Comparison of ENCODE assay signal across 16 cellular contexts in the genomic region with DNA sequence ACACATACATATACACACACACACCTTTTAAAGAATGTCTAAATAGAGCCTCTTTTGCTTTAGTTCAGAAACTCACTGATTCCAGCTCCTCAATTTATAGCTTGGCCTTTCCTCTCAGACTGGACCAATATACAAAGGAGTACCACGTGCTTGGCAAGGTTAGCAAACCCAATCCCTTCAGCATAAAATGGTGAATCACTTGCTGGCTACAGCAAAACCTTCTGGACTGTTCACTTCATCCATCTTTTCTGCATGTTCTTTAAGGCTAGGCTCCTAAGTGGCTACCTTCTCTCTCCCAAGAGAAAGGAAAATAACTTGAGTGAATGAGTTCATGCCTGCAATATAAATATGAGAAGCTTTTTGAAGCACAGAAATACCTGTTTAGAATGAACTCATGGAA.
DNase-seq lines count a peak whose midpoint lies in the region; ATAC-seq, FAIRE-seq and TF ChIP-seq lines count a peak whose summit lies in the region.
"Had no signal": no experiment of that assay in that cellular context is flagged by ENCODE, and none has a peak within 500 bp of the region (broad histone marks: within the 10 kb centered on the region; RNA-seq: fewer than 3 reads in every experiment).

No MANE protein-coding gene starts in this region.

- in situ Hi-C loops in astrocyte of the spinal cord (cut with HindIII; ENCODE audit: low sequenced_read_pairs) = no loop called here

- H4K20me1 ChIP-seq in keratinocyte (ENCODE audit: control insufficient read depth, extremely low read depth, insufficient read depth, low read length) = no peaks in the 10 kb centered on the region

- no peak overlapping the region for H3K4me3 ChIP-seq in astrocyte of the spinal cord (ENCODE audit: low read depth, low read length)
- no peak overlapping the region for H3K4me3 ChIP-seq in keratinocyte (ENCODE audit: control insufficient read depth in 2 of 3, extremely low read depth in 1 of 3, insufficient read depth in 2 of 3, low read depth in 1 of 3, low read length in 3 of 3)
- H3K4me3 ChIP-seq in aorta (ENCODE audit: low read length in 2 of 2) = no peak overlapping the region
- H3K4me3 ChIP-seq: Peyer's patch had no signal

- H2AFZ ChIP-seq in keratinocyte (ENCODE audit: control insufficient read depth, low read length) = no peak overlapping the region

- TF ChIP-seq CTCF in astrocyte of the spinal cord (IDR thresholded peaks at IDR 0.05; ENCODE audit: low read depth, low read length) (no peak), keratinocyte (optimal IDR thresholded peaks at IDR 0.05 in 1 of 3, IDR thresholded peaks at IDR 0.05 in 1 of 3, conservative IDR thresholded peaks at IDR 0.05 in 1 of 3; ENCODE audit: extremely low read depth in 1 of 3, insufficient read depth in 2 of 3, low read length in 3 of 3) (no peak)

- H3K79me2 ChIP-seq in keratinocyte (ENCODE audit: control insufficient read depth, insufficient read depth, low read length) = peaks cover 13% of the 10 kb centered on the region

- H3K36me3 ChIP-seq in keratinocyte (ENCODE audit: control insufficient read depth in 2 of 2, extremely low read depth in 1 of 2, insufficient read depth in 2 of 2, low read length in 2 of 2) (peaks cover 0 to 13% of the 10 kb centered on the region in 2 experiments), aorta (ENCODE audit: control insufficient read depth in 1 of 2, insufficient read depth in 2 of 2, low read length in 1 of 2) (no peaks in the 10 kb centered on the region)
- H3K36me3 ChIP-seq: Peyer's patch had no signal

- dilution Hi-C loops in keratinocyte (cut with MboI; ENCODE audit: extremely low pct_ligation_motif_present, low sequenced_read_pairs) = no loop called here

- FAIRE-seq in keratinocyte (lab: Jason Lieb, UNC) = peak; percentile 60

- intact Hi-C loops in aorta (cut with DNase I) = no loop called here

- H3K9me1 ChIP-seq in keratinocyte (ENCODE audit: control insufficient read depth, extremely low read depth, insufficient read depth, low read length) = no peaks in the 10 kb centered on the region

- H3K9me3 ChIP-seq in keratinocyte (ENCODE audit: control insufficient read depth, low read depth, low read length) = no peaks in the 10 kb centered on the region
- H3K9me3 ChIP-seq in aorta (ENCODE audit: control insufficient read depth, low read length) = no peaks in the 10 kb centered on the region
- H3K9me3 ChIP-seq: Peyer's patch had no signal

- ATAC-seq in aorta (ENCODE audit: low FRiP score) (peak; percentile 40), HG03135 (IDR thresholded peaks at IDR 0.05; ENCODE audit: unreplicated experiment) (no peak)
- ATAC-seq: CD8-positive, alpha-beta T cell had no signal

- DNase-seq in HCEC 1CT = peak; percentile 55
- DNase-seq in astrocyte of the spinal cord (ENCODE audit: low read depth, low spot score) = peak; percentile 69
- DNase-seq in keratinocyte (ENCODE audit: low read depth, low spot score) = no peak
- DNase-seq in aorta = no peak
- no peak for DNase-seq in activated gamma-delta T cell (lab: John Stamatoyannopoulos, UW)
- no peak for DNase-seq in COR-L47 (lab: John Stamatoyannopoulos, UW)
- DNase-seq: CD8-positive, alpha-beta T cell; GOT3; Kasumi-1; NCI-H1417 treated with DMSO at 0.1 percent for 48 hours; NCI-H2029 treated with DMSO at 0.1 percent for 48 hours; NCI-H510A; NCI-H82; Peyer's patch; SHP77 treated with DMSO at 0.1 percent for 48 hours had no signal

- H3K27me3 ChIP-seq in keratinocyte (ENCODE audit: control insufficient read depth, extremely low read depth, insufficient read depth, low read length) (no peaks in the 10 kb centered on the region), aorta (ENCODE audit: control insufficient read depth in 1 of 2, insufficient read depth in 2 of 2, low read length in 1 of 2) (no peaks in the 10 kb centered on the region)
- H3K27me3 ChIP-seq: Peyer's patch had no signal

- no peak overlapping the region for H3K4me2 ChIP-seq in keratinocyte (ENCODE audit: control insufficient read depth, extremely low read depth, insufficient read depth, low read depth, low read length)

- H3K4me1 ChIP-seq in keratinocyte (ENCODE audit: control insufficient read depth, extremely low read depth, insufficient read depth, low read length) (no peaks in the 10 kb centered on the region), aorta (ENCODE audit: control insufficient read depth in 1 of 2, insufficient read depth in 2 of 2, low read length in 2 of 2) (peaks cover 0 to 6% of the 10 kb centered on the region in 2 donors)

- 4 to 6% methylated on average over 1 of the region's 1 CpG for WGBS in aorta, 2 donors

- no peak overlapping the region for H3K9ac ChIP-seq in keratinocyte (ENCODE audit: control insufficient read depth, extremely low read depth, insufficient read depth, low read length)

- H3K27ac ChIP-seq in keratinocyte (ENCODE audit: control insufficient read depth, insufficient read depth, low read length) = no peak overlapping the region
- peak overlapping the region; percentile 59 to 76 for H3K27ac ChIP-seq in aorta (ENCODE audit: low read depth in 1 of 2, low read length in 2 of 2)
- H3K27ac ChIP-seq: Peyer's patch had no signal

Comparison
In these comparisons a context has a peak if more than half of its experiments do, and no peak if none do; other contexts are left out.
1. DNase-seq: peak in HCEC 1CT (single experiment) and astrocyte of the spinal cord (single experiment); none in keratinocyte (single experiment), aorta (0 of 2), activated gamma-delta T cell (single experiment) and COR-L47 (single experiment).